ENCODE assay signal across 1 cellular context in the genomic region with DNA sequence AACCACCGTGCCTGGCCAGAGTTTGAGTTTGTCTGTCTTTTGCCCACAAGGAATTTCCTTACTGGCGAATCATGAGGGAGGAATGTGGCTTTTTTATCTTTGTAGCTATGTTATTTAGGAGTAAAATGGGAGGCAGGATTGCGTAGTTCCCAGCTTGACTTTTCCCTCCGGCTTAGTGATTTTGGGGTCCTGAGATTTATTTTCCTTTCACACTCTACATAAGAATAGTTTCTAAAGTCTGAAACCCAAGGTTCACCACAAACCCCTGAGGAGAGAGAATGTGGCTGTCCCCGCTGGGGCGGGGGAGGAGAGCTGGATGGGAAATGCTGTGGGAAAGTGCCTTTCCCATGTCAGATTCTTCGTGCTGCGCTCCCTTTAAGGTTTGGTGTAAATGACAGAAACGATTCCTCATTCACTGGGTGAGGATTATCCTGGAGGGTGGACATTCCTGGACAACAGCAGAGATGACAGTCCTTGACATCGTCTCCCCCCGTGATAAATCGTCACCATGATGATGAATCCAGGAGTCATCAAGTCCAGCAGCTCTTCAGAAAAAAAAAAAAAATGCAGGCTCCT.
TF ChIP-seq lines count a peak whose summit lies in the region.

No MANE protein-coding gene starts in this region.

TF ChIP-seq in HCT116, 20 proteins besides CTCF, POLR2A, EP300 and RAD21 (continued from another document):
- TF ChIP-seq REST (IDR thresholded peaks at IDR 0.05; ENCODE audit: low read depth) (no peak), SIN3A (IDR thresholded peaks at IDR 0.05; ENCODE audit: low read depth) (no peak), SRF (IDR thresholded peaks at IDR 0.05; ENCODE audit: low read depth) (no peak), EZH2 (IDR thresholded peaks at IDR 0.05) (no peak), TCF7L2 (IDR thresholded peaks at IDR 0.05; ENCODE audit: borderline replicate concordance, extremely low read depth, insufficient read depth, insufficient read length) (no peak)
